In genomic region chr12:52054231-52054837, GRCh38 we compare ENCODE assay signal across 15 cellular contexts. TPM values are rescaled to one million over a fixed set of nuclear protein-coding genes. Genes with fewer than 3 reads are reported as not detected.
DNase-seq lines count a peak whose midpoint lies in the region; ATAC-seq and TF ChIP-seq lines count a peak whose summit lies in the region.
"Had no signal": no experiment of that assay in that cellular context is flagged by ENCODE, and none has a peak within 500 bp of the region (broad histone marks: within the 10 kb centered on the region; RNA-seq: fewer than 3 reads in every experiment).

No MANE protein-coding gene starts in this region.

- H3K27me3 ChIP-seq in stomach smooth muscle (ENCODE audit: control insufficient read depth in 1 of 2, insufficient read depth in 2 of 2, low read length in 2 of 2) = no peaks in the 10 kb centered on the region
- H3K27me3 ChIP-seq: testis had no signal

- H3K9ac ChIP-seq in stomach smooth muscle (ENCODE audit: low read length in 2 of 2) = no peak overlapping the region

- no peak overlapping the region for H3K27ac Mint-ChIP-seq in activated CD8-positive, alpha-beta T cell treated with anti-CD3 and anti-CD28 coated beads for 36 hours
- H3K27ac Mint-ChIP-seq in activated CD8-positive, alpha-beta T cell treated with anti-CD3 and anti-CD28 coated beads, Interleukin-2, amount 10 ng/mL, durations not matched to agents 7 days and 5 days = no peak overlapping the region
- H3K27ac Mint-ChIP-seq in activated T-helper 17 cell treated with anti-CD3 and anti-CD28 coated beads, Interleukin-2, amount 50 U/mL, for 72 hours = peak overlapping the region; percentile 38

- H3K36me3 Mint-ChIP-seq in activated CD8-positive, alpha-beta T cell treated with anti-CD3 and anti-CD28 coated beads for 36 hours (ENCODE audit: low read depth) = peaks cover 61% of the 10 kb centered on the region
- no peaks in the 10 kb centered on the region for H3K36me3 Mint-ChIP-seq in activated CD8-positive, alpha-beta T cell treated with anti-CD3 and anti-CD28 coated beads, Interleukin-2, amount 10 ng/mL, durations not matched to agents 7 days and 5 days (ENCODE audit: low read depth)
- peaks cover 80% of the 10 kb centered on the region for H3K36me3 Mint-ChIP-seq in activated T-helper 17 cell treated with anti-CD3 and anti-CD28 coated beads, Interleukin-2, amount 50 U/mL, for 72 hours (ENCODE audit: low read depth)

- H3K27ac ChIP-seq in stomach smooth muscle (ENCODE audit: low read length) = peak overlapping the region; percentile 95

- CTCF ChIA-PET in activated CD8-positive, alpha-beta T cell treated with anti-CD3 and anti-CD28 coated beads for 36 hours (lab: Charles Lee) = interaction anchor here (1.7 to 27.5 kb wide), 2 partner anchors 15 to 29 kb away, joined by 5 to 602 read pairs; partner anchors contain the start of gene ATG101
- CTCF ChIA-PET in activated CD8-positive, alpha-beta T cell treated with anti-CD3 and anti-CD28 coated beads, Interleukin-2, amount 10 ng/mL, durations not matched to agents 7 days and 5 days (lab: Charles Lee) = interaction anchor here (0.8 to 1.6 kb wide), 3 partner anchors 15 to 29 kb away, joined by 3 to 6 read pairs (median 5); partner anchors contain the start of gene ATG101

- no peak for DNase-seq in activated CD8-positive, alpha-beta T cell treated with anti-CD3 and anti-CD28 coated beads for 36 hours
- no peak for DNase-seq in activated CD8-positive, alpha-beta T cell treated with anti-CD3 and anti-CD28 coated beads, Interleukin-2, amount 10 ng/mL, durations not matched to agents 7 days and 5 days
- DNase-seq in medulla oblongata (ENCODE audit: extremely low spot score) (peak; percentile 12), cerebellum (ENCODE audit: low spot score) (no peak), activated gamma-delta T cell treated with Interleukin-2 at 50 U/mL for 16 hours (no peak), NCI-H1694 treated with DMSO at 0.1 percent for 48 hours (lab: John Stamatoyannopoulos, UW) (no peak)
- DNase-seq: ACHN; effector memory CD4-positive, alpha-beta T cell; foreskin melanocyte; NCI-H2081 treated with DMSO at 0.1 percent for 48 hours; SHP77; T1000; testis had no signal

- TF ChIP-seq CTCF in activated CD8-positive, alpha-beta T cell treated with anti-CD3 and anti-CD28 coated beads for 36 hours (IDR thresholded peaks at IDR 0.05) = no peak

- peaks cover 39 to 40% of the 10 kb centered on the region in 2 donors for H3K36me3 ChIP-seq in stomach smooth muscle (ENCODE audit: control insufficient read depth in 2 of 2, insufficient read depth in 2 of 2, low read length in 2 of 2)

- intact Hi-C loops in activated CD8-positive, alpha-beta T cell treated with anti-CD3 and anti-CD28 coated beads for 36 hours (cut with micrococcal nuclease) = no loop called here

- POLR2A ChIA-PET in activated CD8-positive, alpha-beta T cell treated with anti-CD3 and anti-CD28 coated beads for 36 hours (lab: Charles Lee) = interaction anchor here (0.8 to 1.5 kb wide), 4 partner anchors 9 to 31 kb away, joined by 3 to 6 read pairs (median 4); partner anchors contain the start of gene ATG101
- POLR2A ChIA-PET in activated CD8-positive, alpha-beta T cell treated with anti-CD3 and anti-CD28 coated beads, Interleukin-2, amount 10 ng/mL, durations not matched to agents 7 days and 5 days (lab: Charles Lee) = no interaction called here

- H3K4me1 ChIP-seq in stomach smooth muscle (ENCODE audit: control insufficient read depth, insufficient read depth, low read length) = peaks cover 48% of the 10 kb centered on the region

- H3K9me3 ChIP-seq in stomach smooth muscle (ENCODE audit: control insufficient read depth in 2 of 2, low read length in 2 of 2) = no peaks in the 10 kb centered on the region
- H3K9me3 ChIP-seq: testis had no signal

- no peaks in the 10 kb centered on the region for H3K9me3 Mint-ChIP-seq in activated CD8-positive, alpha-beta T cell treated with anti-CD3 and anti-CD28 coated beads for 36 hours
- no peaks in the 10 kb centered on the region for H3K9me3 Mint-ChIP-seq in activated CD8-positive, alpha-beta T cell treated with anti-CD3 and anti-CD28 coated beads, Interleukin-2, amount 10 ng/mL, durations not matched to agents 7 days and 5 days (ENCODE audit: insufficient read depth)
- no peaks in the 10 kb centered on the region for H3K9me3 Mint-ChIP-seq in activated T-helper 17 cell treated with anti-CD3 and anti-CD28 coated beads, Interleukin-2, amount 50 U/mL, for 72 hours

- ATAC-seq in activated CD8-positive, alpha-beta T cell treated with anti-CD3 and anti-CD28 coated beads for 36 hours = no peak
- ATAC-seq in activated CD8-positive, alpha-beta T cell treated with anti-CD3 and anti-CD28 coated beads, Interleukin-2, amount 10 ng/mL, durations not matched to agents 7 days and 5 days = no peak
- no peak for ATAC-seq in activated T-helper 17 cell treated with anti-CD3 and anti-CD28 coated beads, Interleukin-2, amount 50 U/mL, for 72 hours (replicated peaks)

- H3K4me1 Mint-ChIP-seq in activated CD8-positive, alpha-beta T cell treated with anti-CD3 and anti-CD28 coated beads for 36 hours (ENCODE audit: low read depth) = peaks cover 30% of the 10 kb centered on the region
- H3K4me1 Mint-ChIP-seq in activated CD8-positive, alpha-beta T cell treated with anti-CD3 and anti-CD28 coated beads, Interleukin-2, amount 10 ng/mL, durations not matched to agents 7 days and 5 days (ENCODE audit: low read depth) = peaks cover 33% of the 10 kb centered on the region
- peaks cover 9% of the 10 kb centered on the region for H3K4me1 Mint-ChIP-seq in activated T-helper 17 cell treated with anti-CD3 and anti-CD28 coated beads, Interleukin-2, amount 50 U/mL, for 72 hours

- H3K27me3 Mint-ChIP-seq in activated CD8-positive, alpha-beta T cell treated with anti-CD3 and anti-CD28 coated beads for 36 hours = no peaks in the 10 kb centered on the region
- H3K27me3 Mint-ChIP-seq in activated CD8-positive, alpha-beta T cell treated with anti-CD3 and anti-CD28 coated beads, Interleukin-2, amount 10 ng/mL, durations not matched to agents 7 days and 5 days (ENCODE audit: low read depth) = no peaks in the 10 kb centered on the region
- H3K27me3 Mint-ChIP-seq in activated T-helper 17 cell treated with anti-CD3 and anti-CD28 coated beads, Interleukin-2, amount 50 U/mL, for 72 hours = no peaks in the 10 kb centered on the region

- H3K4me3 ChIP-seq in stomach smooth muscle (ENCODE audit: low read length in 2 of 2) = peak overlapping the region; percentile 94 to 96

- H3K4me3 Mint-ChIP-seq in activated CD8-positive, alpha-beta T cell treated with anti-CD3 and anti-CD28 coated beads for 36 hours = peak overlapping the region; percentile 95
- no peak overlapping the region for H3K4me3 Mint-ChIP-seq in activated CD8-positive, alpha-beta T cell treated with anti-CD3 and anti-CD28 coated beads, Interleukin-2, amount 10 ng/mL, durations not matched to agents 7 days and 5 days
- H3K4me3 Mint-ChIP-seq in activated T-helper 17 cell treated with anti-CD3 and anti-CD28 coated beads, Interleukin-2, amount 50 U/mL, for 72 hours = peak overlapping the region; percentile 99

RNA-seq across cellular contexts. Expression of gene NR4A1, which starts 3.1 kb away (rescaled TPM):
- total RNA-seq in activated CD8-positive, alpha-beta T cell treated with anti-CD3 and anti-CD28 coated beads for 36 hours = 100 to 1,000 TPM; 120 to 128 TPM
- total RNA-seq in activated CD8-positive, alpha-beta T cell treated with anti-CD3 and anti-CD28 coated beads, Interleukin-2, amount 10 ng/mL, durations not matched to agents 7 days and 5 days = 1 to 10 TPM; 4.3 to 5.6 TPM
- 10 to 100 TPM in 1 of 2 donors, 1 to 10 TPM in 1; 9.9 to 47.6 TPM for total RNA-seq in activated T-helper 17 cell treated with anti-CD3 and anti-CD28 coated beads, Interleukin-2, amount 50 U/mL, for 72 hours
- 2.4 TPM for total RNA-seq in cerebellum

RNA-seq across cellular contexts. Expression of gene ATG101, which starts 15.4 kb away (rescaled TPM):
- 10 to 100 TPM; 25.6 to 28.4 TPM for total RNA-seq in activated CD8-positive, alpha-beta T cell treated with anti-CD3 and anti-CD28 coated beads for 36 hours
- total RNA-seq in activated CD8-positive, alpha-beta T cell treated with anti-CD3 and anti-CD28 coated beads, Interleukin-2, amount 10 ng/mL, durations not matched to agents 7 days and 5 days = 10 to 100 TPM; 28.8 to 31.1 TPM
- total RNA-seq in activated T-helper 17 cell treated with anti-CD3 and anti-CD28 coated beads, Interleukin-2, amount 50 U/mL, for 72 hours = 10 to 100 TPM; 27.6 to 31.1 TPM
- total RNA-seq in cerebellum = 12.8 TPM

RNA-seq across cellular contexts. Expression of gene SMIM41, which starts 25.2 kb away (rescaled TPM):
- total RNA-seq in activated CD8-positive, alpha-beta T cell treated with anti-CD3 and anti-CD28 coated beads for 36 hours = not detected
- total RNA-seq in activated CD8-positive, alpha-beta T cell treated with anti-CD3 and anti-CD28 coated beads, Interleukin-2, amount 10 ng/mL, durations not matched to agents 7 days and 5 days = not detected
- total RNA-seq in activated T-helper 17 cell treated with anti-CD3 and anti-CD28 coated beads, Interleukin-2, amount 50 U/mL, for 72 hours = not detected
- total RNA-seq in cerebellum = 0.18 TPM

RNA-seq across cellular contexts. Expression of gene TAMALIN, which starts 47.6 kb away (rescaled TPM):
- total RNA-seq in activated CD8-positive, alpha-beta T cell treated with anti-CD3 and anti-CD28 coated beads for 36 hours = 10 to 100 TPM; 26.0 to 26.4 TPM
- 10 to 100 TPM; 11.0 to 12.5 TPM for total RNA-seq in activated CD8-positive, alpha-beta T cell treated with anti-CD3 and anti-CD28 coated beads, Interleukin-2, amount 10 ng/mL, durations not matched to agents 7 days and 5 days
- total RNA-seq in activated T-helper 17 cell treated with anti-CD3 and anti-CD28 coated beads, Interleukin-2, amount 50 U/mL, for 72 hours = 10 to 100 TPM in 1 of 2 donors, 1 to 10 TPM in 1; 3.5 to 26.3 TPM
- 5.4 TPM for total RNA-seq in cerebellum
